In the genomic region with DNA sequence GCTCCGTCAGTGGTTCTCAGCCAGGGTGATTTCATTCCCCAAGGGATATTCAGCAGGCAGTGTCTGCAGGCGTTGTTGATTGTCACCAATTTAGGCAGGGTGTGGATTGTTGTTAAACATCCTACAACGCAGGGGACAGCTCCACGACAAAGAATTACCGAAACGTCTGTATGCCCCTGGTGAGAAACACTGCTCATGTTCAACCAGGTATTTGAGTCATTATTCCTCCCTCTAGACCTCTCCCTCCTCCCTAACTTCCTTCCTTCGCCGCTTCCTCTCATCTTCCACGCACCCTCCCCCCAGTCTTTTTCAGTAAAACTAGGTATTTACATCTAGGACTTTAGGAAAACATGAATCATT, we compare ENCODE assay signal across 8 cellular contexts. TPM values are rescaled to one million over a fixed set of nuclear protein-coding genes. Genes with fewer than 3 reads are reported as not detected.
DNase-seq lines count a peak whose midpoint lies in the region; ATAC-seq and TF ChIP-seq lines count a peak whose summit lies in the region.

No MANE protein-coding gene starts in this region.

- H3K27ac ChIP-seq in right cardiac atrium (ENCODE audit: low read length): no peak overlapping the region
- H3K27ac ChIP-seq in epithelial cell of prostate: peak overlapping the region; percentile 76
- H3K27ac ChIP-seq in upper lobe of left lung: peak overlapping the region in 3 of 4 donors; percentile 58 to 79 (median 71)

- intact Hi-C loops in right cardiac atrium (cut with DNase I): loop anchor here in 1 of 4 donors (10.0 kb wide), 1 partner anchor 51 kb away; a partner anchor contains a TSS
- intact Hi-C loops in left cardiac atrium (cut with DNase I): no loop called here

- peak overlapping the region; percentile 22 for H3K4me3 ChIP-seq in right cardiac atrium (ENCODE audit: low read length)
- no peak overlapping the region for H3K4me3 ChIP-seq in upper lobe of left lung

- TF ChIP-seq EP300 in upper lobe of left lung (IDR thresholded peaks at IDR 0.05): no peak

- no peaks in the 10 kb centered on the region for H3K36me3 ChIP-seq in upper lobe of left lung

- H3K27ac Mint-ChIP-seq in T-helper 1 cell treated with Interleukin-12 subunit alpha and Interleukin-12 subunit beta and Interleukin-4 antibody, amounts not matched to agents 30 μg/mL and 1 μg/mL, for 36 hours: peak overlapping the region; percentile 99

- H3K36me3 Mint-ChIP-seq in T-helper 1 cell treated with Interleukin-12 subunit alpha and Interleukin-12 subunit beta and Interleukin-4 antibody, amounts not matched to agents 30 μg/mL and 1 μg/mL, for 36 hours (ENCODE audit: low read depth): peaks cover 30% of the 10 kb centered on the region

- no peaks in the 10 kb centered on the region for H3K9me3 Mint-ChIP-seq in T-helper 1 cell treated with Interleukin-12 subunit alpha and Interleukin-12 subunit beta and Interleukin-4 antibody, amounts not matched to agents 30 μg/mL and 1 μg/mL, for 36 hours

- TF ChIP-seq CTCF in upper lobe of left lung (IDR thresholded peaks at IDR 0.05): no peak

- H3K27me3 ChIP-seq in right cardiac atrium (ENCODE audit: control insufficient read depth, insufficient read depth) (no peaks in the 10 kb centered on the region), upper lobe of left lung (no peaks in the 10 kb centered on the region)

- 26% methylated on average over 9 of the region's 9 CpGs for WGBS in right cardiac atrium
- WGBS in upper lobe of left lung, 2 donors: 33% methylated on average over 9 of the region's 9 CpGs

- peak overlapping the region; percentile 89 for H3K4me3 Mint-ChIP-seq in T-helper 1 cell treated with Interleukin-12 subunit alpha and Interleukin-12 subunit beta and Interleukin-4 antibody, amounts not matched to agents 30 μg/mL and 1 μg/mL, for 36 hours

- H3K4me1 Mint-ChIP-seq in T-helper 1 cell treated with Interleukin-12 subunit alpha and Interleukin-12 subunit beta and Interleukin-4 antibody, amounts not matched to agents 30 μg/mL and 1 μg/mL, for 36 hours (ENCODE audit: low read depth): peaks cover 82% of the 10 kb centered on the region

- ATAC-seq in right cardiac atrium (no peak), left cardiac atrium (no peak), upper lobe of left lung (ENCODE audit: low FRiP score in 2 of 2) (no peak), HG02798 (IDR thresholded peaks at IDR 0.05; ENCODE audit: poor library complexity, unreplicated experiment) (no peak)

- TF ChIP-seq POLR2A in upper lobe of left lung (IDR thresholded peaks at IDR 0.05): no peak

- H3K4me1 ChIP-seq in right cardiac atrium (ENCODE audit: control insufficient read depth, insufficient read depth, low read length) (peaks cover 20% of the 10 kb centered on the region), upper lobe of left lung (peaks cover 48 to 66% (median 56%) of the 10 kb centered on the region in 4 donors)

- DNase-seq in right cardiac atrium (no peak), left cardiac atrium (no peak), epithelial cell of prostate (ENCODE audit: low read depth, low spot score) (no peak), upper lobe of left lung (no peak), NOMO-1 treated with DMSO at 0.1 percent for 48 hours (lab: John Stamatoyannopoulos, UW; ENCODE audit: unreplicated experiment) (no peak), occipital lobe (lab: John Stamatoyannopoulos, UW) (no peak)

- no peaks in the 10 kb centered on the region for H3K9me3 ChIP-seq in right cardiac atrium (ENCODE audit: control insufficient read depth, low read length)
- no peaks in the 10 kb centered on the region for H3K9me3 ChIP-seq in upper lobe of left lung

- H3K27me3 Mint-ChIP-seq in T-helper 1 cell treated with Interleukin-12 subunit alpha and Interleukin-12 subunit beta and Interleukin-4 antibody, amounts not matched to agents 30 μg/mL and 1 μg/mL, for 36 hours (ENCODE audit: low read depth): no peaks in the 10 kb centered on the region

RNA-seq across cellular contexts. Expression of a gene that starts 50.8 kb away (rescaled TPM):
- total RNA-seq in right cardiac atrium (10 to 100 TPM; 29.9 to 39.5 (median 32.1) TPM), left cardiac atrium (10 to 100 TPM; 30.7 to 36.5 TPM), upper lobe of left lung (10 to 100 TPM; 29.3 to 48.6 (median 37.9) TPM), occipital lobe (86.1 TPM)
- polyA plus RNA-seq in right cardiac atrium: 30.9 TPM
